ENCODE assay signal across 2 cellular contexts in genomic region chr13:110045919-110046318, GRCh38.
TF ChIP-seq lines count a peak whose summit lies in the region.

No MANE protein-coding gene starts in this region.

TF ChIP-seq in liver, 16 proteins besides CTCF, POLR2A, EP300 and RAD21 (continued from another document):
- TF ChIP-seq HNF4A (conservative IDR thresholded peaks at IDR 0.05) (peak; percentile 100), EGR1 (IDR thresholded peaks at IDR 0.05; ENCODE audit: low read depth in 2 of 2) (no peak), HNF4G (IDR thresholded peaks at IDR 0.05) (peak; percentile 95), YY1 (IDR thresholded peaks at IDR 0.05) (peak; percentile 65), ZBTB33 (IDR thresholded peaks at IDR 0.05) (peak; percentile 58), NR2F2 (IDR thresholded peaks at IDR 0.05) (peak; percentile 55), TAF1 (conservative IDR thresholded peaks at IDR 0.05) (no peak), REST (IDR thresholded peaks at IDR 0.05) (peak; percentile 59), FOXA1 (IDR thresholded peaks at IDR 0.05) (no peak)
- TF ChIP-seq, protein P1, sequence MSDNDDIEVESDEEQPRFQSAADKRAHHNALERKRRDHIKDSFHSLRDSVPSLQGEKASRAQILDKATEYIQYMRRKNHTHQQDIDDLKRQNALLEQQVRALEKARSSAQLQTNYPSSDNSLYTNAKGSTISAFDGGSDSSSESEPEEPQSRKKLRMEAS (IDR thresholded peaks at IDR 0.05): peak; percentile 59
- TF ChIP-seq, protein P2, sequence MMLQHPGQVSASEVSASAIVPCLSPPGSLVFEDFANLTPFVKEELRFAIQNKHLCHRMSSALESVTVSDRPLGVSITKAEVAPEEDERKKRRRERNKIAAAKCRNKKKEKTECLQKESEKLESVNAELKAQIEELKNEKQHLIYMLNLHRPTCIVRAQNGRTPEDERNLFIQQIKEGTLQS (IDR thresholded peaks at IDR 0.05): peak; percentile 43
TF ChIP-seq in liver: peak in this region for 11.

TF ChIP-seq in HepG2, 621 proteins besides CTCF, POLR2A, EP300 and RAD21 (continued from another document):
- no peak for TF ChIP-seq ZNF570 (CRISPR knock-in tag; IDR thresholded peaks at IDR 0.05; ENCODE audit: borderline replicate concordance)
- no peak for TF ChIP-seq PCBP2 (optimal IDR thresholded peaks at IDR 0.05; ENCODE audit: low read depth, low read length, poor library complexity, severe bottlenecking)
- no peak for TF ChIP-seq GTF2F1 (IDR thresholded peaks at IDR 0.05; ENCODE audit: low read length)
- TF ChIP-seq GABPB1 (CRISPR knock-in tag; IDR thresholded peaks at IDR 0.05): no peak
- no peak for TF ChIP-seq JARID2 (CRISPR knock-in tag; IDR thresholded peaks at IDR 0.05; ENCODE audit: insufficient replicate concordance)
- TF ChIP-seq KDM5A (IDR thresholded peaks at IDR 0.05; ENCODE audit: borderline replicate concordance, low read length): no peak
- no peak for TF ChIP-seq KAT7 (CRISPR knock-in tag; IDR thresholded peaks at IDR 0.05; ENCODE audit: borderline replicate concordance)
- no peak for TF ChIP-seq ZNF577 (CRISPR knock-in tag; IDR thresholded peaks at IDR 0.05; ENCODE audit: borderline replicate concordance, low read depth)
- TF ChIP-seq ZNF775 (CRISPR knock-in tag; IDR thresholded peaks at IDR 0.05; ENCODE audit: borderline replicate concordance): no peak
- TF ChIP-seq NFIB (CRISPR knock-in tag; IDR thresholded peaks at IDR 0.05; ENCODE audit: borderline replicate concordance): no peak
- TF ChIP-seq LCORL (IDR thresholded peaks at IDR 0.05): no peak
- no peak for TF ChIP-seq LCORL (CRISPR knock-in tag; IDR thresholded peaks at IDR 0.05)
